In genomic region chr3:130963444-130963843, GRCh38 we compare ENCODE assay signal across 20 cellular contexts.
DNase-seq lines count a peak whose midpoint lies in the region; ATAC-seq, FAIRE-seq and TF ChIP-seq lines count a peak whose summit lies in the region.
"Had no signal": no experiment of that assay in that cellular context is flagged by ENCODE, and none has a peak within 500 bp of the region (broad histone marks: within the 10 kb centered on the region; RNA-seq: fewer than 3 reads in every experiment).

No MANE protein-coding gene starts in this region.

- in situ Hi-C loops in mammary epithelial cell (cut with MboI; ENCODE audit: low sequenced_read_pairs in 2 of 2), result no loop called here

- ATAC-seq in HG02759 (IDR thresholded peaks at IDR 0.05; ENCODE audit: unreplicated experiment) (no peak), Right ventricle myocardium superior (ENCODE audit: poor library complexity) (no peak), GM19328 (IDR thresholded peaks at IDR 0.05; ENCODE audit: unreplicated experiment) (no peak)
- ATAC-seq: activated CD8-positive, alpha-beta T cell treated with anti-CD3 and anti-CD28 coated beads, Interleukin-2, amount 10 ng/mL, durations not matched to agents 7 days and 5 days; effector memory CD8-positive, alpha-beta T cell had no signal

- BruUV-seq in mammary epithelial cell (replicated peaks; lab: Mats Ljungman, UMichigan), result TSS peak; percentile 95

- H3K36me3 ChIP-seq in mammary epithelial cell (ENCODE audit: insufficient read depth, low read length) (peaks cover 18% of the 10 kb centered on the region), mesenchymal stem cell (ENCODE audit: control insufficient read depth in 1 of 2, insufficient read depth in 2 of 2, low read depth in 1 of 2, low read length in 2 of 2) (peaks cover 3 to 79% of the 10 kb centered on the region in 2 experiments)
- H3K36me3 ChIP-seq: ovary had no signal

- no peak overlapping the region for H2BK15ac ChIP-seq in mesenchymal stem cell (ENCODE audit: low read depth, poor library complexity, severe bottlenecking)

- no peak overlapping the region for H2BK5ac ChIP-seq in mesenchymal stem cell (ENCODE audit: low read depth, low read length, poor library complexity, severe bottlenecking)

- H4K20me1 ChIP-seq in mammary epithelial cell (ENCODE audit: insufficient read depth, low read length), result no peaks in the 10 kb centered on the region

- no peak for TF ChIP-seq POLR2A in lower leg skin (IDR thresholded peaks at IDR 0.05)

- H2AFZ ChIP-seq in mammary epithelial cell (ENCODE audit: low read depth, low read length) (peak overlapping the region; percentile 57), mesenchymal stem cell (ENCODE audit: low read depth, low read length) (no peak overlapping the region)

- H3K23ac ChIP-seq in mesenchymal stem cell (ENCODE audit: low read length in 2 of 2), result no peak overlapping the region

- H4K8ac ChIP-seq in mesenchymal stem cell (ENCODE audit: low read length), result no peak overlapping the region

- peaks cover 16% of the 10 kb centered on the region for H3K4me1 ChIP-seq in mammary epithelial cell (ENCODE audit: insufficient read depth, low read length)
- H3K4me1 ChIP-seq in mesenchymal stem cell (ENCODE audit: control insufficient read depth, insufficient read depth, low read depth, low read length), result peaks cover 1% of the 10 kb centered on the region
- H3K4me1 ChIP-seq: left lung had no signal

- CTCF ChIA-PET in mammary epithelial cell (lab: Charles Lee; ENCODE audit: low non-redundant PET), result no interaction called here

- peak overlapping the region; percentile 86 for H3K9ac ChIP-seq in mammary epithelial cell (ENCODE audit: insufficient read depth, low read length)
- peak overlapping the region; percentile 36 for H3K9ac ChIP-seq in mesenchymal stem cell (ENCODE audit: low read length)

- no peaks in the 10 kb centered on the region for H3K79me2 ChIP-seq in mammary epithelial cell (ENCODE audit: insufficient read depth, low read length)

- H3K18ac ChIP-seq in mesenchymal stem cell (ENCODE audit: low read depth in 1 of 2, low read length in 2 of 2), result no peak overlapping the region

- no peak overlapping the region for H4K91ac ChIP-seq in mesenchymal stem cell (ENCODE audit: low read length)

- H2BK120ac ChIP-seq in mesenchymal stem cell (ENCODE audit: low read depth, low read length), result no peak overlapping the region

- no peak for TF ChIP-seq CTCF in D721Med (IDR thresholded peaks at IDR 0.05; ENCODE audit: insufficient read depth, missing control alignments)
- TF ChIP-seq CTCF in mammary epithelial cell (conservative IDR thresholded peaks at IDR 0.05 in 1 of 2, IDR thresholded peaks at IDR 0.05 in 1 of 2; ENCODE audit: extremely low read depth in 1 of 2, insufficient read depth in 1 of 2, low read depth in 1 of 2, low read length in 2 of 2), result no peak
- TF ChIP-seq CTCF in lower leg skin (IDR thresholded peaks at IDR 0.05), result no peak

- H3K27me3 ChIP-seq in mammary epithelial cell (ENCODE audit: insufficient read depth, low read length), result no peaks in the 10 kb centered on the region
- H3K27me3 ChIP-seq in mesenchymal stem cell (ENCODE audit: control insufficient read depth in 1 of 2, insufficient read depth in 1 of 2, low read length in 2 of 2), result no peaks in the 10 kb centered on the region
- H3K27me3 ChIP-seq: left lung, ovary had no signal

- peak; percentile 29 for FAIRE-seq in D721Med (lab: Jason Lieb, UNC)
- FAIRE-seq: RCC 7860 had no signal

- dilution Hi-C loops in mammary epithelial cell (cut with HindIII; ENCODE audit: low sequenced_read_pairs), result no loop called here

- no peaks in the 10 kb centered on the region for H3K9me3 ChIP-seq in mammary epithelial cell (replicated peaks; ENCODE audit: insufficient read depth, low read length)
- H3K9me3 ChIP-seq in mesenchymal stem cell (ENCODE audit: control insufficient read depth, low read length), result no peaks in the 10 kb centered on the region
- H3K9me3 ChIP-seq: left lung, ovary had no signal

- H3K4me3 ChIP-seq in mammary epithelial cell (replicated peaks in 1 of 3; ENCODE audit: insufficient read depth in 1 of 3, low read depth in 2 of 3, low read length in 3 of 3) (no peak overlapping the region), mesenchymal stem cell (ENCODE audit: insufficient read depth in 1 of 2, low read depth in 1 of 2, low read length in 2 of 2) (no peak overlapping the region), lower leg skin (ENCODE audit: low read depth, poor library complexity, severe bottlenecking) (no peak overlapping the region)
- H3K4me3 ChIP-seq: left lung, ovary had no signal

- H3K4ac ChIP-seq in mesenchymal stem cell (ENCODE audit: low read depth in 1 of 2, low read length in 2 of 2), result no peak overlapping the region

- no peak overlapping the region for H2AK5ac ChIP-seq in mesenchymal stem cell (ENCODE audit: low read length, severe bottlenecking)

- peaks cover 2% of the 10 kb centered on the region for H3K79me1 ChIP-seq in mesenchymal stem cell (replicated peaks; ENCODE audit: low read length, poor library complexity, severe bottlenecking)

- peak overlapping the region; percentile 37 for H3K4me2 ChIP-seq in mammary epithelial cell (ENCODE audit: insufficient read depth, low read depth, low read length)
- no peak overlapping the region for H3K4me2 ChIP-seq in mesenchymal stem cell (ENCODE audit: low read length, poor library complexity, severe bottlenecking)

- peak overlapping the region; percentile 100 for H3K27ac ChIP-seq in mammary epithelial cell (ENCODE audit: insufficient read depth, low read depth, low read length)
- H3K27ac ChIP-seq in mesenchymal stem cell (ENCODE audit: low read length, poor library complexity, severe bottlenecking), result no peak overlapping the region
- H3K27ac ChIP-seq: ovary, WERI-Rb-1 had no signal

- 33% methylated on average over 2 of the region's 2 CpGs for WGBS in mammary epithelial cell (ENCODE audit: low coverage, missing lambda C conversion rate)
- WGBS in mesenchymal stem cell, result 86% methylated on average over 2 of the region's 2 CpGs
- 84 to 88% methylated on average over 2 of the region's 2 CpGs for WGBS in lower leg skin, 2 donors

- H3K14ac ChIP-seq in mesenchymal stem cell (ENCODE audit: low read length in 2 of 2), result no peak overlapping the region

- no peak overlapping the region for H2BK12ac ChIP-seq in mesenchymal stem cell (ENCODE audit: low read length in 2 of 2)

- DNase-seq in D721Med (ENCODE audit: insufficient read length, low spot score), result no peak
- peak; percentile 3 for DNase-seq in LHCN-M2 (ENCODE audit: low read depth)
- peak; percentile 70 for DNase-seq in mammary epithelial cell
- no peak for DNase-seq in mesenchymal stem cell
- DNase-seq in lower leg skin (ENCODE audit: low spot score in 2 of 2), result no peak
- no peak for DNase-seq in Right ventricle myocardium superior
- DNase-seq: activated CD8-positive, alpha-beta T cell treated with anti-CD3 and anti-CD28 coated beads, Interleukin-2, amount 10 ng/mL, durations not matched to agents 7 days and 5 days; activated naive CD8-positive, alpha-beta T cell treated with anti-CD3 and anti-CD28 coated beads, Interleukin-2, amount 10 ng/mL, durations not matched to agents 7 days and 5 days; cerebellar nuclear complex; effector memory CD8-positive, alpha-beta T cell; left lung; NCI-H1436 treated with DMSO at 0.1 percent for 48 hours; NCI-H2171 treated with DMSO at 0.1 percent for 48 hours; NCI-H748 treated with DMSO at 0.1 percent for 48 hours; ovary; T-helper 1 cell; WERI-Rb-1 had no signal

- intact Hi-C loops in mammary epithelial cell (cut with micrococcal nuclease), result no loop called here
- intact Hi-C loops in lower leg skin (cut with DNase I; ENCODE audit: low total_unique reads), result no loop called here
- intact Hi-C loops in Right ventricle myocardium superior (cut with DNase I), result no loop called here

Comparison
In these comparisons a context has a peak if more than half of its experiments do, and no peak if none do; other contexts are left out.
1. DNase-seq: peak in LHCN-M2 (single experiment) and mammary epithelial cell (single experiment); none in D721Med (single experiment), mesenchymal stem cell (single experiment), lower leg skin (0 of 2) and Right ventricle myocardium superior (single experiment).